In genomic region chr19:19591133-19591825, GRCh38 we compare ENCODE assay signal across 2 cellular contexts.
TF ChIP-seq lines count a peak whose summit lies in the region.

No MANE protein-coding gene starts in this region.

TF ChIP-seq in SK-N-SH treated with all-trans-retinoic acid at 6 μM for 48 hours, 23 proteins besides CTCF, POLR2A, EP300 and RAD21:
- TF ChIP-seq ZFP3 (CRISPR knock-in tag; IDR thresholded peaks at IDR 0.05) = no peak
- no peak for TF ChIP-seq TCF4 (CRISPR knock-in tag; IDR thresholded peaks at IDR 0.05; ENCODE audit: borderline replicate concordance)
- TF ChIP-seq, protein P1, sequence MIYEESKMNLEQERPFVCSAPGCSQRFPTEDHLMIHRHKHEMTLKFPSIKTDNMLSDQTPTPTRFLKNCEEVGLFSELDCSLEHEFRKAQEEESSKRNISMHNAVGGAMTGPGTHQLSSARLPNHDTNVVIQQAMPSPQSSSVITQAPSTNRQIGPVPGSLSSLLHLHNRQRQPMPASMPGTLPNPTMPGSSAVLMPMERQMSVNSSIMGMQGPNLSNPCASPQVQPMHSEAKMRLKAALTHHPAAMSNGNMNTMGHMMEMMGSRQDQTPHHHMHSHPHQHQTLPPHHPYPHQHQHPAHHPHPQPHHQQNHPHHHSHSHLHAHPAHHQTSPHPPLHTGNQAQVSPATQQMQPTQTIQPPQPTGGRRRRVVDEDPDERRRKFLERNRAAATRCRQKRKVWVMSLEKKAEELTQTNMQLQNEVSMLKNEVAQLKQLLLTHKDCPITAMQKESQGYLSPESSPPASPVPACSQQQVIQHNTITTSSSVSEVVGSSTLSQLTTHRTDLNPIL (CRISPR knock-in tag; IDR thresholded peaks at IDR 0.05; ENCODE audit: low read depth) = no peak
- no peak for TF ChIP-seq ZNF565 (CRISPR knock-in tag; conservative IDR thresholded peaks at IDR 0.05; ENCODE audit: low read depth)
- no peak for TF ChIP-seq ISL1 (CRISPR knock-in tag; IDR thresholded peaks at IDR 0.05)
- no peak for TF ChIP-seq RARB (CRISPR knock-in tag; IDR thresholded peaks at IDR 0.05)
- no peak for TF ChIP-seq GLIS3 (CRISPR knock-in tag; IDR thresholded peaks at IDR 0.05)
- TF ChIP-seq, protein P2, sequence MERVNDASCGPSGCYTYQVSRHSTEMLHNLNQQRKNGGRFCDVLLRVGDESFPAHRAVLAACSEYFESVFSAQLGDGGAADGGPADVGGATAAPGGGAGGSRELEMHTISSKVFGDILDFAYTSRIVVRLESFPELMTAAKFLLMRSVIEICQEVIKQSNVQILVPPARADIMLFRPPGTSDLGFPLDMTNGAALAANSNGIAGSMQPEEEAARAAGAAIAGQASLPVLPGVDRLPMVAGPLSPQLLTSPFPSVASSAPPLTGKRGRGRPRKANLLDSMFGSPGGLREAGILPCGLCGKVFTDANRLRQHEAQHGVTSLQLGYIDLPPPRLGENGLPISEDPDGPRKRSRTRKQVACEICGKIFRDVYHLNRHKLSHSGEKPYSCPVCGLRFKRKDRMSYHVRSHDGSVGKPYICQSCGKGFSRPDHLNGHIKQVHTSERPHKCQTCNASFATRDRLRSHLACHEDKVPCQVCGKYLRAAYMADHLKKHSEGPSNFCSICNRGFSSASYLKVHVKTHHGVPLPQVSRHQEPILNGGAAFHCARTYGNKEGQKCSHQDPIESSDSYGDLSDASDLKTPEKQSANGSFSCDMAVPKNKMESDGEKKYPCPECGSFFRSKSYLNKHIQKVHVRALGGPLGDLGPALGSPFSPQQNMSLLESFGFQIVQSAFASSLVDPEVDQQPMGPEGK (CRISPR knock-in tag; IDR thresholded peaks at IDR 0.05; ENCODE audit: borderline replicate concordance) = no peak
TF ChIP-seq in SK-N-SH treated with all-trans-retinoic acid at 6 μM for 48 hours: peak in this region for 0.

TF ChIP-seq in HepG2, 621 proteins besides CTCF, POLR2A, EP300 and RAD21:
- TF ChIP-seq, protein P3, sequence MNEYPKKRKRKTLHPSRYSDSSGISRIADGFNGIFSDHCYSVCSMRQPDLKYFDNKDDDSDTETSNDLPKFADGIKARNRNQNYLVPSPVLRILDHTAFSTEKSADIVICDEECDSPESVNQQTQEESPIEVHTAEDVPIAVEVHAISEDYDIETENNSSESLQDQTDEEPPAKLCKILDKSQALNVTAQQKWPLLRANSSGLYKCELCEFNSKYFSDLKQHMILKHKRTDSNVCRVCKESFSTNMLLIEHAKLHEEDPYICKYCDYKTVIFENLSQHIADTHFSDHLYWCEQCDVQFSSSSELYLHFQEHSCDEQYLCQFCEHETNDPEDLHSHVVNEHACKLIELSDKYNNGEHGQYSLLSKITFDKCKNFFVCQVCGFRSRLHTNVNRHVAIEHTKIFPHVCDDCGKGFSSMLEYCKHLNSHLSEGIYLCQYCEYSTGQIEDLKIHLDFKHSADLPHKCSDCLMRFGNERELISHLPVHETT (CRISPR knock-in tag; conservative IDR thresholded peaks at IDR 0.05) = no peak
- TF ChIP-seq ZNF10 (CRISPR knock-in tag; IDR thresholded peaks at IDR 0.05; ENCODE audit: borderline replicate concordance, low read depth) (no peak), FOSL2 (CRISPR knock-in tag; IDR thresholded peaks at IDR 0.05) (peak; percentile 32; the same call in 1 of the 2 replicates), ZNF816 (CRISPR knock-in tag; IDR thresholded peaks at IDR 0.05; ENCODE audit: borderline replicate concordance) (no peak), NFKB2 (CRISPR knock-in tag; IDR thresholded peaks at IDR 0.05; ENCODE audit: borderline replicate concordance) (no peak)
- TF ChIP-seq, protein P4, sequence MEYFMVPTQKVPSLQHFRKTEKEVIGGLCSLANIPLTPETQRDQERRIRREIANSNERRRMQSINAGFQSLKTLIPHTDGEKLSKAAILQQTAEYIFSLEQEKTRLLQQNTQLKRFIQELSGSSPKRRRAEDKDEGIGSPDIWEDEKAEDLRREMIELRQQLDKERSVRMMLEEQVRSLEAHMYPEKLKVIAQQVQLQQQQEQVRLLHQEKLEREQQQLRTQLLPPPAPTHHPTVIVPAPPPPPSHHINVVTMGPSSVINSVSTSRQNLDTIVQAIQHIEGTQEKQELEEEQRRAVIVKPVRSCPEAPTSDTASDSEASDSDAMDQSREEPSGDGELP (IDR thresholded peaks at IDR 0.05; ENCODE audit: borderline replicate concordance, low read depth) = peak; percentile 43; the same call in 1 of the 2 replicates
- TF ChIP-seq, protein P5, sequence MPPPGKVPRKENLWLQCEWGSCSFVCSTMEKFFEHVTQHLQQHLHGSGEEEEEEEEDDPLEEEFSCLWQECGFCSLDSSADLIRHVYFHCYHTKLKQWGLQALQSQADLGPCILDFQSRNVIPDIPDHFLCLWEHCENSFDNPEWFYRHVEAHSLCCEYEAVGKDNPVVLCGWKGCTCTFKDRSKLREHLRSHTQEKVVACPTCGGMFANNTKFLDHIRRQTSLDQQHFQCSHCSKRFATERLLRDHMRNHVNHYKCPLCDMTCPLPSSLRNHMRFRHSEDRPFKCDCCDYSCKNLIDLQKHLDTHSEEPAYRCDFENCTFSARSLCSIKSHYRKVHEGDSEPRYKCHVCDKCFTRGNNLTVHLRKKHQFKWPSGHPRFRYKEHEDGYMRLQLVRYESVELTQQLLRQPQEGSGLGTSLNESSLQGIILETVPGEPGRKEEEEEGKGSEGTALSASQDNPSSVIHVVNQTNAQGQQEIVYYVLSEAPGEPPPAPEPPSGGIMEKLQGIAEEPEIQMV (CRISPR knock-in tag; IDR thresholded peaks at IDR 0.05; ENCODE audit: low read depth) = no peak
TF ChIP-seq in HepG2: peak in this region for 2.
